ENCODE assay signal across 8 cellular contexts in genomic region chr11:114036156-114036811, GRCh38. TPM values are rescaled to one million over a fixed set of nuclear protein-coding genes. Genes with fewer than 3 reads are reported as not detected.
DNase-seq lines count a peak whose midpoint lies in the region; ATAC-seq and TF ChIP-seq lines count a peak whose summit lies in the region.

No MANE protein-coding gene starts in this region.

- H3K4me3 ChIP-seq in fibroblast of pulmonary artery (replicated peaks; ENCODE audit: low read depth, low read length), result peak overlapping the region; percentile 37
- peak overlapping the region; percentile 37 to 42 (median 40) for H3K4me3 ChIP-seq in stomach

- no peaks in the 10 kb centered on the region for H3K27me3 ChIP-seq in stomach

- DNase-seq in NCI-H345 (lab: John Stamatoyannopoulos, UW) (peak; percentile 24), NCI-H345 treated with DMSO at 0.1 percent for 48 hours (lab: John Stamatoyannopoulos, UW; ENCODE audit: unreplicated experiment) (no peak), OCI-M1 (lab: John Stamatoyannopoulos, UW) (peak; percentile 62), fibroblast of pulmonary artery (ENCODE audit: low read depth) (peak; percentile 85), natural killer cell (peak; percentile 61), stomach (peak; percentile 92)

- H3K4me1 Mint-ChIP-seq in activated T-helper 17 cell treated with anti-CD3 and anti-CD28 coated beads, Interleukin-2, amount 50 U/mL, for 72 hours, result no peaks in the 10 kb centered on the region
- H3K4me1 Mint-ChIP-seq in natural killer cell, result peaks cover 6 to 8% of the 10 kb centered on the region in 2 donors

- no peaks in the 10 kb centered on the region for H3K9me3 ChIP-seq in stomach

- peak overlapping the region; percentile 22 to 77 (median 58) for H3K27ac ChIP-seq in stomach

- peak overlapping the region; percentile 13 for H3K4me3 Mint-ChIP-seq in activated T-helper 17 cell treated with anti-CD3 and anti-CD28 coated beads, Interleukin-2, amount 50 U/mL, for 72 hours
- peak overlapping the region; percentile 65 for H3K4me3 Mint-ChIP-seq in natural killer cell

- TF ChIP-seq POLR2A in stomach (IDR thresholded peaks at IDR 0.05), result no peak

- no peak overlapping the region for H3K27ac Mint-ChIP-seq in activated T-helper 17 cell treated with anti-CD3 and anti-CD28 coated beads, Interleukin-2, amount 50 U/mL, for 72 hours
- peak overlapping the region in 1 of 2 donors; percentile 33 for H3K27ac Mint-ChIP-seq in natural killer cell

- H3K9me3 Mint-ChIP-seq in activated T-helper 17 cell treated with anti-CD3 and anti-CD28 coated beads, Interleukin-2, amount 50 U/mL, for 72 hours, result no peaks in the 10 kb centered on the region
- H3K9me3 Mint-ChIP-seq in natural killer cell, result no peaks in the 10 kb centered on the region

- H3K36me3 Mint-ChIP-seq in activated T-helper 17 cell treated with anti-CD3 and anti-CD28 coated beads, Interleukin-2, amount 50 U/mL, for 72 hours (ENCODE audit: low read depth), result no peaks in the 10 kb centered on the region
- no peaks in the 10 kb centered on the region for H3K36me3 Mint-ChIP-seq in natural killer cell

- no peaks in the 10 kb centered on the region for H3K36me3 ChIP-seq in stomach

- ATAC-seq in activated T-helper 17 cell treated with anti-CD3 and anti-CD28 coated beads, Interleukin-2, amount 50 U/mL, for 72 hours (replicated peaks), result peak; percentile 91
- peak; percentile 81 to 95 (median 94) for ATAC-seq in natural killer cell
- no peak for ATAC-seq in GM19395 (IDR thresholded peaks at IDR 0.05; ENCODE audit: unreplicated experiment)

- peaks cover 8 to 26% (median 19%) of the 10 kb centered on the region in 4 donors for H3K4me1 ChIP-seq in stomach

- intact Hi-C loops in natural killer cell (cut with micrococcal nuclease), result loop anchor here (1.0 to 10.0 kb wide), 2 partner anchors 121 to 225 kb away; no protein-coding TSS in a partner anchor
- intact Hi-C loops in stomach (cut with DNase I; ENCODE audit: low total_unique reads), result no loop called here

- 2 to 5% (median 4%) methylated on average over 17 to 37 of the region's 37 CpGs for WGBS in stomach, 5 donors

- TF ChIP-seq CTCF in fibroblast of pulmonary artery (IDR thresholded peaks at IDR 0.05; ENCODE audit: low read length, missing control alignments) (peak; percentile 61), natural killer cell (IDR thresholded peaks at IDR 0.05) (peak; percentile 79), stomach (IDR thresholded peaks at IDR 0.05) (peak in 5 of 7 experiments; percentile 64 to 88 (median 85))

- H3K27me3 Mint-ChIP-seq in activated T-helper 17 cell treated with anti-CD3 and anti-CD28 coated beads, Interleukin-2, amount 50 U/mL, for 72 hours, result peaks cover 3% of the 10 kb centered on the region
- peaks cover 2 to 8% of the 10 kb centered on the region in 2 donors for H3K27me3 Mint-ChIP-seq in natural killer cell (ENCODE audit: low read depth in 2 of 2)

- TF ChIP-seq EP300 in stomach (IDR thresholded peaks at IDR 0.05), result no peak

RNA-seq across cellular contexts. Expression of gene ZBTB16, which starts 23.2 kb away (rescaled TPM):
- 10 to 100 TPM in 1 of 2 donors, 1 to 10 TPM in 1; 6.1 to 10.6 TPM for total RNA-seq in activated T-helper 17 cell treated with anti-CD3 and anti-CD28 coated beads, Interleukin-2, amount 50 U/mL, for 72 hours
- 100 to 1,000 TPM; 104 to 224 (median 156) TPM for total RNA-seq in natural killer cell
- 100 to 1,000 TPM in 3 of 5 donors, 10 to 100 TPM in 2; 30.1 to 318 (median 137) TPM for total RNA-seq in stomach
- polyA plus RNA-seq in stomach, result 10 to 100 TPM in 2 of 3 donors, 1 to 10 TPM in 1; 7.9 to 22.5 (median 19.1) TPM
